Comparison of ENCODE assay signal across 10 cellular contexts in the genomic region with DNA sequence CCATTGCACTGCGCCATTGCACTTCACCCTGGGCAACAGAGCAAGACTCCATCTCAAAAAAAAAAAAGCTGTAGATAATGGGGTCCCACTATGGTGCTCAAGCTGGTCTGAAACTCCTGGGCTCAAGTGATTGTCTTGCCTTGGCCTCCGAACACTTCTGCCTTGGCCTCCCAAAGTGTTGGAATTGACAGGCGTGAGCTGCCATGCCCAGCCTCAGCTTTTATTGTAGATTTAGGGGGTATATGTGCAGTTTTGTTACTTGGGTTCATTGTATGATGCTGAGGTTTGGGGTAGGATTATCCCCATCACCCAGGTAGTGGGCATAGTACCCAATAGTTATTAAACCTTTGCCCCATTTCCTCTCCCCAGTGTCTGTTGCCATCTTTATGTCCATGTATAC. TPM values are rescaled to one million over a fixed set of nuclear protein-coding genes. Genes with fewer than 3 reads are reported as not detected.
DNase-seq lines count a peak whose midpoint lies in the region; ATAC-seq and TF ChIP-seq lines count a peak whose summit lies in the region.
"Had no signal": no experiment of that assay in that cellular context is flagged by ENCODE, and none has a peak within 500 bp of the region (broad histone marks: within the 10 kb centered on the region; RNA-seq: fewer than 3 reads in every experiment).

No MANE protein-coding gene starts in this region.

- H3K4me2 ChIP-seq in hepatocyte: peak overlapping the region; percentile 82

- H3K27me3 Mint-ChIP-seq in stimulated activated memory B cell treated with anti-CD40 and anti-IgM and Interleukin-4, amounts not matched to agents 10 μg/mL and 1 μg/mL and 100 μg/mL, for 72 hours: no peaks in the 10 kb centered on the region

- WGBS in hepatocyte (ENCODE audit: low lambda C conversion rate, missing lambda C conversion rate): 99% methylated on average over 3 of the region's 3 CpGs

- H3K9me3 Mint-ChIP-seq in stimulated activated memory B cell treated with anti-CD40 and anti-IgM and Interleukin-4, amounts not matched to agents 10 μg/mL and 1 μg/mL and 100 μg/mL, for 72 hours: no peaks in the 10 kb centered on the region

- no peak for TF ChIP-seq CTCF in RWPE2 (IDR thresholded peaks at IDR 0.05; ENCODE audit: poor library complexity, severe bottlenecking)
- TF ChIP-seq CTCF in hepatocyte (IDR thresholded peaks at IDR 0.05; ENCODE audit: poor library complexity): no peak

- peak overlapping the region; percentile 77 for H3K27ac ChIP-seq in RWPE2 (ENCODE audit: poor library complexity, severe bottlenecking)
- no peak overlapping the region for H3K27ac ChIP-seq in hepatocyte
- H3K27ac ChIP-seq: Peyer's patch had no signal

- no peak overlapping the region for H3K4me3 Mint-ChIP-seq in stimulated activated memory B cell treated with anti-CD40 and anti-IgM and Interleukin-4, amounts not matched to agents 10 μg/mL and 1 μg/mL and 100 μg/mL, for 72 hours

- no peak overlapping the region for H3K27ac Mint-ChIP-seq in stimulated activated memory B cell treated with anti-CD40 and anti-IgM and Interleukin-4, amounts not matched to agents 10 μg/mL and 1 μg/mL and 100 μg/mL, for 72 hours

- peaks cover 43% of the 10 kb centered on the region for H3K79me2 ChIP-seq in hepatocyte

- no peaks in the 10 kb centered on the region for H3K9me2 ChIP-seq in hepatocyte (replicated peaks; ENCODE audit: insufficient read depth)

- peaks cover 34% of the 10 kb centered on the region for H3K4me1 Mint-ChIP-seq in stimulated activated memory B cell treated with anti-CD40 and anti-IgM and Interleukin-4, amounts not matched to agents 10 μg/mL and 1 μg/mL and 100 μg/mL, for 72 hours

- H2AFZ ChIP-seq in hepatocyte: no peak overlapping the region

- no peaks in the 10 kb centered on the region for H3K9me3 ChIP-seq in RWPE2 (ENCODE audit: severe bottlenecking)
- H3K9me3 ChIP-seq in hepatocyte (ENCODE audit: low read depth): no peaks in the 10 kb centered on the region
- H3K9me3 ChIP-seq: Peyer's patch had no signal

- peaks cover 18% of the 10 kb centered on the region for H3K4me1 ChIP-seq in RWPE2 (ENCODE audit: insufficient read depth, poor library complexity, severe bottlenecking)
- peaks cover 16% of the 10 kb centered on the region for H3K4me1 ChIP-seq in hepatocyte (ENCODE audit: insufficient read depth)

- peak; percentile 17 for DNase-seq in stimulated activated CD4-positive, alpha-beta T cell treated with anti-CD3 and anti-CD28 coated beads, Interleukin-15, amount 100 ng/mL, for 24 hours
- no peak for DNase-seq in stimulated activated CD4-positive, alpha-beta T cell treated with anti-CD3 and anti-CD28 coated beads, Interleukin-1b, Interleukin-23, amount 100 ng/mL, for 48 hours
- DNase-seq in RWPE2 (ENCODE audit: low spot score) (no peak), hepatocyte (ENCODE audit: low spot score) (no peak), NCI-H2171 (lab: John Stamatoyannopoulos, UW) (no peak)
- DNase-seq: NCI-H1694 treated with DMSO at 0.1 percent for 48 hours, Peyer's patch had no signal

- H3K36me3 Mint-ChIP-seq in stimulated activated memory B cell treated with anti-CD40 and anti-IgM and Interleukin-4, amounts not matched to agents 10 μg/mL and 1 μg/mL and 100 μg/mL, for 72 hours: peaks cover 66% of the 10 kb centered on the region

- ATAC-seq in RWPE2 (ENCODE audit: low read depth) (no peak), HG03460 (IDR thresholded peaks at IDR 0.05; ENCODE audit: unreplicated experiment) (no peak), GM19397 (IDR thresholded peaks at IDR 0.05; ENCODE audit: unreplicated experiment) (no peak)
- no peak for ATAC-seq in stimulated activated memory B cell treated with anti-CD40 and anti-IgM and Interleukin-4, amounts not matched to agents 10 μg/mL and 1 μg/mL and 100 μg/mL, for 72 hours

- H3K27me3 ChIP-seq in RWPE2 (ENCODE audit: insufficient read depth, poor library complexity, severe bottlenecking): no peaks in the 10 kb centered on the region
- H3K27me3 ChIP-seq in hepatocyte: no peaks in the 10 kb centered on the region
- H3K27me3 ChIP-seq: Peyer's patch had no signal

- H3K4me3 ChIP-seq in RWPE2 (ENCODE audit: severe bottlenecking) (no peak overlapping the region), hepatocyte (no peak overlapping the region)
- H3K4me3 ChIP-seq: Peyer's patch had no signal

- peaks cover 29% of the 10 kb centered on the region for H4K20me1 ChIP-seq in hepatocyte (ENCODE audit: insufficient read depth, poor library complexity, severe bottlenecking)

- H3K36me3 ChIP-seq in RWPE2 (ENCODE audit: low read depth) (peaks cover 66% of the 10 kb centered on the region), hepatocyte (replicated peaks; ENCODE audit: insufficient read depth, low read depth) (no peaks in the 10 kb centered on the region)

RNA-seq across cellular contexts. Expression of a gene that starts 11.4 kb away (rescaled TPM):
- total RNA-seq in hepatocyte: 172 and 177 TPM in 2 replicates
- 82.1 and 111 TPM in 2 replicates for polyA plus RNA-seq in hepatocyte

RNA-seq across cellular contexts. Expression of a gene that starts 23.6 kb away (rescaled TPM):
- 83.3 and 84.3 TPM in 2 replicates for total RNA-seq in hepatocyte
- polyA plus RNA-seq in hepatocyte: 50.0 and 82.2 TPM in 2 replicates

RNA-seq across cellular contexts. Expression of a gene that starts 23.7 kb away (rescaled TPM):
- total RNA-seq in hepatocyte: 402 and 407 TPM in 2 replicates
- 331 and 388 TPM in 2 replicates for polyA plus RNA-seq in hepatocyte

RNA-seq across cellular contexts. Expression of a gene that starts 23.9 kb away (rescaled TPM):
- 1.4 and 2.2 TPM in 2 replicates for total RNA-seq in hepatocyte
- 1.0 and 2.7 TPM in 2 replicates for polyA plus RNA-seq in hepatocyte

RNA-seq across cellular contexts. Expression of a gene that starts 32.2 kb away (rescaled TPM):
- total RNA-seq in hepatocyte: 42.9 and 51.9 TPM in 2 replicates
- polyA plus RNA-seq in hepatocyte: 48.7 and 57.9 TPM in 2 replicates
